21 cellular contexts compared by ENCODE assay signal in the genomic region with DNA sequence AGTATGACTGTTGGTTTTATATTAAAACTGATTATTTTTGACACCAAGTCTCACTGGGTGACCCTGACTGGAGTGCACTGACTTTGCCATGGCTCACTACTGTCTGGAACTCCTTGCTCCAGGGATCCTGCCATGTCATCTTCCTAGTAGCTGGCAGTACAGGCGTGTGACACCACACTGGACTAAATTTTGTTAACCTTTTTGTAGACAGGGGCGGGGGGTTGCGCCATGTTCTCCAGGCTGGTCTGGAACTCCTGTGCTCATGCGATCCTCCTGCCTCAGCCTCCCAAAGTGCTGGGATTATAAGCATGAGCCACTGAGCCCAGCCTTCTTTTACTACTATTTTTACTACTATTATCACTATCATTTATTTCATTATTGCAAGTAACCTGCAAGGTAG. TPM values are rescaled to one million over a fixed set of nuclear protein-coding genes. Genes with fewer than 3 reads are reported as not detected.
"Had no signal": no experiment of that assay in that cellular context is flagged by ENCODE, and none has a peak within 500 bp of the region (broad histone marks: within the 10 kb centered on the region; RNA-seq: fewer than 3 reads in every experiment).

No MANE protein-coding gene starts in this region.

- H3K4me3 ChIP-seq: MG63 had no signal

- H3K9ac ChIP-seq: SK-N-SH had no signal

- H3K36me3 ChIP-seq: MG63 had no signal

- DNase-seq: IMR-90, Karpas-422, KG1, MG63, NCI-H1092, NCI-H1105 treated with DMSO at 0.1 percent for 48 hours, NCI-H1417 treated with DMSO at 0.1 percent for 48 hours, NCI-H146, NCI-H1694 treated with DMSO at 0.1 percent for 48 hours, NCI-H1930, NCI-H2081, NCI-H2107, NCI-H2227 treated with DMSO at 0.1 percent for 48 hours, NCI-H524, NCI-H526 treated with DMSO at 0.1 percent for 48 hours, NCI-H748 treated with DMSO at 0.1 percent for 48 hours, SHP77, SK-N-SH had no signal

- H3K27ac ChIP-seq: RWPE1 had no signal

- FAIRE-seq: HepG2 had no signal

- H3K27me3 ChIP-seq: MG63 had no signal

- ATAC-seq: HepG2 had no signal

- H3K9me3 ChIP-seq: MG63, SK-N-SH had no signal

RNA-seq across cellular contexts. Expression of a gene that starts 8.9 kb away (rescaled TPM):
- total RNA-seq: HepG2, IMR-90, SK-MEL-5 had no signal
- polyA plus RNA-seq: HepG2, IMR-90 had no signal

RNA-seq across cellular contexts. Expression of a gene that starts 12.3 kb away (rescaled TPM):
- total RNA-seq: HepG2, IMR-90 had no signal
- polyA plus RNA-seq: HepG2, IMR-90 had no signal
